ENCODE assay signal across 1 cellular context in genomic region chr6:137044366-137045220, GRCh38.
TF ChIP-seq lines count a peak whose summit lies in the region.

Gene IL20RA, minus strand, starts transcription at chr6:137044965. Its CDS starts 237 bp downstream, at chr6:137044728.

TF ChIP-seq in liver, 16 proteins besides CTCF, POLR2A, EP300 and RAD21 (continued from another document):
- TF ChIP-seq REST (IDR thresholded peaks at IDR 0.05) = no peak
